In genomic region chr5:132013711-132014110, GRCh38 we compare ENCODE assay signal across 26 cellular contexts. TPM values are rescaled to one million over a fixed set of nuclear protein-coding genes. Genes with fewer than 3 reads are reported as not detected.
A peak's percentile ranks its signal among the peaks of the same experiment; 100 is the strongest.
DNase-seq lines count a peak whose midpoint lies in the region; ATAC-seq, FAIRE-seq and TF ChIP-seq lines count a peak whose summit lies in the region.
"Had no signal": no experiment of that assay in that cellular context is flagged by ENCODE, and none has a peak within 500 bp of the region (broad histone marks: within the 10 kb centered on the region; RNA-seq: fewer than 3 reads in every experiment).

No MANE protein-coding gene starts in this region.

- H3K9me3 Mint-ChIP-seq in activated naive CD4-positive, alpha-beta T cell treated with anti-CD3 and anti-CD28 coated beads, Interleukin-2, amount 50 U/mL, for 72 hours: no peaks in the 10 kb centered on the region
- H3K9me3 Mint-ChIP-seq: activated T-cell treated with anti-CD3 and anti-CD28 coated beads, Interleukin-2, amount 50 U/mL, for 72 hours; dendritic cell treated with granulocyte-macrophage colony-stimulating factor and Interleukin-4, amounts not matched to agents 40 ng/mL and 50 ng/mL, for 4 days; stimulated activated naive B cell treated with anti-CD40 and anti-IgM and Interleukin-4, amounts not matched to agents 10 μg/mL and 1 μg/mL and 100 μg/mL, for 72 hours had no signal

- H3K27ac ChIP-seq in kidney (ENCODE audit: low read depth in 2 of 2, low read length in 2 of 2) (no peak overlapping the region), temporal lobe (ENCODE audit: low read depth, low read length) (peak overlapping the region; percentile 70)
- H3K27ac ChIP-seq: ascending aorta, esophagus muscularis mucosa, heart left ventricle, parathyroid adenoma had no signal

- no peak for FAIRE-seq in kidney (lab: Jason Lieb, UNC)
- FAIRE-seq: islet of Langerhans, urothelium cell line had no signal

- H3K36me3 Mint-ChIP-seq in activated naive CD4-positive, alpha-beta T cell treated with anti-CD3 and anti-CD28 coated beads, Interleukin-2, amount 50 U/mL, for 72 hours: no peaks in the 10 kb centered on the region

- no peaks in the 10 kb centered on the region for H3K36me3 ChIP-seq in kidney (ENCODE audit: control insufficient read depth in 1 of 2, insufficient read depth in 2 of 2, low read length in 2 of 2)
- H3K36me3 ChIP-seq: ascending aorta, esophagus muscularis mucosa, heart left ventricle had no signal

- no peak overlapping the region for H3K27ac Mint-ChIP-seq in activated naive CD4-positive, alpha-beta T cell treated with anti-CD3 and anti-CD28 coated beads, Interleukin-2, amount 50 U/mL, for 72 hours
- H3K27ac Mint-ChIP-seq: activated T-cell treated with anti-CD3 and anti-CD28 coated beads, Interleukin-2, amount 50 U/mL, for 72 hours; dendritic cell treated with granulocyte-macrophage colony-stimulating factor and Interleukin-4, amounts not matched to agents 40 ng/mL and 50 ng/mL, for 4 days; stimulated activated naive B cell treated with anti-CD40 and anti-IgM and Interleukin-4, amounts not matched to agents 10 μg/mL and 1 μg/mL and 100 μg/mL, for 72 hours had no signal

- peak; percentile 6 for DNase-seq in activated naive CD4-positive, alpha-beta T cell treated with anti-CD3 and anti-CD28 coated beads, Interleukin-2, amount 50 U/mL, for 16 hours
- no peak for DNase-seq in activated naive CD4-positive, alpha-beta T cell treated with anti-CD3 and anti-CD28 coated beads, Interleukin-2, amount 50 U/mL, for 72 hours (ENCODE audit: low spot score in 2 of 2)
- DNase-seq in activated CD8-positive, alpha-beta memory T cell treated with anti-CD3 and anti-CD28 coated beads, Interleukin-2, amount 50 U/mL, for 48 hours: peak; percentile 46
- peak; percentile 38 for DNase-seq in kidney
- no peak for DNase-seq in Ammon's horn (ENCODE audit: low spot score)
- DNase-seq: activated T-cell treated with anti-CD3 and anti-CD28 coated beads, Interleukin-2, amount 50 U/mL, for 72 hours; KBM-7; NCI-H1048; NCI-H526 treated with DMSO at 0.1 percent for 48 hours; stimulated activated CD4-positive, alpha-beta T cell treated with anti-CD3 and anti-CD28 coated beads, Interleukin-12 subunit alpha, Interleukin-12 subunit beta, amount 100 ng/mL, for 4 hours; stimulated activated naive B cell treated with anti-CD40 and anti-IgM and Interleukin-4, amounts not matched to agents 10 μg/mL and 1 μg/mL and 100 μg/mL, for 72 hours; T1000 had no signal

- no peak overlapping the region for H3K9ac ChIP-seq in kidney (ENCODE audit: low read length in 2 of 2)
- H3K9ac ChIP-seq: parathyroid adenoma had no signal

- peaks cover 0 to 5% of the 10 kb centered on the region in 2 donors for H3K4me1 ChIP-seq in kidney (ENCODE audit: control insufficient read depth in 1 of 2, insufficient read depth in 1 of 2, low read depth in 1 of 2, low read length in 2 of 2)
- H3K4me1 ChIP-seq: Caco-2 had no signal

- intact Hi-C loops in kidney (cut with DNase I): no loop called here

- no peaks in the 10 kb centered on the region for H3K9me3 ChIP-seq in kidney (ENCODE audit: control insufficient read depth in 1 of 2, low read length in 2 of 2)
- H3K9me3 ChIP-seq: ascending aorta, Caco-2, esophagus muscularis mucosa, heart left ventricle, mucosa of descending colon had no signal

- H3K4me3 ChIP-seq in kidney (ENCODE audit: low read length in 2 of 2): no peak overlapping the region
- H3K4me3 ChIP-seq: ascending aorta, esophagus muscularis mucosa, heart left ventricle, mucosa of descending colon had no signal

- no peak for ATAC-seq in activated naive CD4-positive, alpha-beta T cell treated with anti-CD3 and anti-CD28 coated beads, Interleukin-2, amount 50 U/mL, for 72 hours
- no peak for ATAC-seq in HG03159 (IDR thresholded peaks at IDR 0.05; ENCODE audit: unreplicated experiment)
- ATAC-seq in GM21515 (IDR thresholded peaks at IDR 0.05; ENCODE audit: unreplicated experiment): no peak
- ATAC-seq: activated T-cell treated with anti-CD3 and anti-CD28 coated beads, Interleukin-2, amount 50 U/mL, for 72 hours; mucosa of descending colon; stimulated activated naive B cell treated with anti-CD40 and anti-IgM and Interleukin-4, amounts not matched to agents 10 μg/mL and 1 μg/mL and 100 μg/mL, for 72 hours had no signal

- no peak for TF ChIP-seq CTCF in kidney (IDR thresholded peaks at IDR 0.05; ENCODE audit: borderline replicate concordance, extremely low read depth, insufficient read depth)

RNA-seq across cellular contexts. Expression of gene ACSL6, which starts 2.3 kb away (rescaled TPM):
- total RNA-seq in activated naive CD4-positive, alpha-beta T cell treated with anti-CD3 and anti-CD28 coated beads, Interleukin-2, amount 50 U/mL, for 72 hours: 1 to 10 TPM; 1.8 to 3.5 TPM
- total RNA-seq in kidney: 1.4 TPM
- polyA plus RNA-seq in kidney (ENCODE audit: insufficient read depth, low read depth, low replicate concordance): 2.1 TPM
- 30.0 TPM for total RNA-seq in temporal lobe
- total RNA-seq: OCI-LY7 had no signal

RNA-seq across cellular contexts. Expression of gene IL3, which starts 46.7 kb away (rescaled TPM):
- 1 to 10 TPM in 1 of 2 donors, not detected in 1; 9.7 TPM for total RNA-seq in activated naive CD4-positive, alpha-beta T cell treated with anti-CD3 and anti-CD28 coated beads, Interleukin-2, amount 50 U/mL, for 72 hours
- not detected for total RNA-seq in kidney
- polyA plus RNA-seq in kidney (ENCODE audit: insufficient read depth, low read depth, low replicate concordance): not detected
- total RNA-seq in temporal lobe: not detected
- total RNA-seq: ascending aorta, Caco-2, esophagus muscularis mucosa, G401, heart left ventricle, mucosa of descending colon, OCI-LY7 had no signal
- polyA plus RNA-seq: heart left ventricle had no signal

RNA-seq across cellular contexts. Expression of gene CSF2, which starts 59.9 kb away (rescaled TPM):
- total RNA-seq in activated naive CD4-positive, alpha-beta T cell treated with anti-CD3 and anti-CD28 coated beads, Interleukin-2, amount 50 U/mL, for 72 hours: 10 to 100 TPM in 1 of 2 donors, 1 to 10 TPM in 1; 8.4 to 39.7 TPM
- total RNA-seq in kidney (not detected), temporal lobe (not detected)
- not detected for polyA plus RNA-seq in kidney (ENCODE audit: insufficient read depth, low read depth, low replicate concordance)
- total RNA-seq: ascending aorta, Caco-2, esophagus muscularis mucosa, G401, mucosa of descending colon, OCI-LY7 had no signal
- polyA plus RNA-seq: heart left ventricle had no signal

Comparison
In these comparisons a context has a peak if more than half of its experiments do, and no peak if none do; other contexts are left out.
1. DNase-seq: peak in activated naive CD4-positive, alpha-beta T cell treated with anti-CD3 and anti-CD28 coated beads, Interleukin-2, amount 50 U/mL, for 16 hours (single experiment), activated CD8-positive, alpha-beta memory T cell treated with anti-CD3 and anti-CD28 coated beads, Interleukin-2, amount 50 U/mL, for 48 hours (single experiment) and kidney (single experiment); none in activated naive CD4-positive, alpha-beta T cell treated with anti-CD3 and anti-CD28 coated beads, Interleukin-2, amount 50 U/mL, for 72 hours (0 of 2) and Ammon's horn (single experiment).